ENCODE assay signal across 1 cellular context in genomic region chrX:135707880-135708279, GRCh38.
TF ChIP-seq lines count a peak whose summit lies in the region.

No MANE protein-coding gene starts in this region.

TF ChIP-seq in WTC11, 78 proteins besides CTCF, POLR2A, EP300 and RAD21 (continued from another document):
- TF ChIP-seq ZNF512 (CRISPR knock-in tag; IDR thresholded peaks at IDR 0.05; ENCODE audit: borderline replicate concordance) = no peak
- TF ChIP-seq IRF2 (CRISPR knock-in tag; IDR thresholded peaks at IDR 0.05; ENCODE audit: borderline replicate concordance, low read depth) = no peak
- TF ChIP-seq NR1H2 (CRISPR knock-in tag; IDR thresholded peaks at IDR 0.05) = no peak
TF ChIP-seq in WTC11: peak in this region for 0.
